Comparison of ENCODE assay signal across 10 cellular contexts in the genomic region with DNA sequence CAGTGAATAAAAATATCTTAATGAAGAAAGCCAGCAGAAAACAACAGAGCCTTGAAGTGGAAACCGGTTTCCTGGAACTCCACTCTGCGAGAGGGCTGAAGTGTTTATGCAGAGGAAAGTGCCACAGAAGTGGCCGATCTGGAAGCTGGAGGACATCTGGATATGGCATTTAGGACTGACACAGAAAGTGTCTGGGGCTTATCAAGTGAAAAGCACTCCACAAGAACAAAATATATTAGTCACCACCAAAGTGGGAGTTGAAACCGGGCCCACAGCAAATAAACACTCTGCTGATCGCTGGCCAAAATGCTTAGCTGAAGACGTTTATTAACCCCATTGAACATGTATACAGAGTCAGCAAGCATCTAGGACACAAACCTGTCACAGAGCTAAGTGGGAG. TPM values are rescaled to one million over a fixed set of nuclear protein-coding genes. Genes with fewer than 3 reads are reported as not detected.
DNase-seq lines count a peak whose midpoint lies in the region; ATAC-seq and TF ChIP-seq lines count a peak whose summit lies in the region.
"Had no signal": no experiment of that assay in that cellular context is flagged by ENCODE, and none has a peak within 500 bp of the region (broad histone marks: within the 10 kb centered on the region; RNA-seq: fewer than 3 reads in every experiment).

No MANE protein-coding gene starts in this region.

- ATAC-seq in left cardiac atrium (peak; percentile 53 to 61), HG03342 (IDR thresholded peaks at IDR 0.05; ENCODE audit: unreplicated experiment) (no peak), GM18907 (IDR thresholded peaks at IDR 0.05; ENCODE audit: unreplicated experiment) (no peak), GM19351 (IDR thresholded peaks at IDR 0.05; ENCODE audit: unreplicated experiment) (no peak)
- ATAC-seq: HCT116 had no signal

- DNase-seq in NCI-H1417 (lab: John Stamatoyannopoulos, UW) (peak; percentile 42 to 84 (median 82)), NCI-H1417 treated with DMSO at 0.1 percent for 48 hours (lab: John Stamatoyannopoulos, UW) (no peak), T1000 (lab: John Stamatoyannopoulos, UW) (peak; percentile 8), left cardiac atrium (peak; percentile 65), stomach (no peak)

- WGBS in stomach, 5 donors, result 10 to 23% (median 13%) methylated on average over 6 of the region's 6 CpGs

- no peaks in the 10 kb centered on the region for H3K9me3 ChIP-seq in stomach

- TF ChIP-seq CTCF in stomach (IDR thresholded peaks at IDR 0.05), result no peak

- H3K4me1 ChIP-seq in stomach, result peaks cover 47 to 100% (median 76%) of the 10 kb centered on the region in 4 donors

- TF ChIP-seq EP300 in stomach (IDR thresholded peaks at IDR 0.05), result peak; percentile 77

- H3K4me3 ChIP-seq in stomach, result no peak overlapping the region

- no peak for TF ChIP-seq POLR2A in stomach (IDR thresholded peaks at IDR 0.05)

- peak overlapping the region; percentile 31 to 91 (median 80) for H3K27ac ChIP-seq in stomach
- H3K27ac ChIP-seq: 22Rv1 had no signal

- intact Hi-C loops in left cardiac atrium (cut with DNase I), result no loop called here
- intact Hi-C loops in stomach (cut with DNase I; ENCODE audit: low total_unique reads), result no loop called here

- no peaks in the 10 kb centered on the region for H3K27me3 ChIP-seq in stomach

- no peaks in the 10 kb centered on the region for H3K36me3 ChIP-seq in stomach

RNA-seq across cellular contexts. Expression of a gene that starts 7.8 kb away (rescaled TPM):
- total RNA-seq in left cardiac atrium, result 10 to 100 TPM; 10.6 to 18.1 TPM
- 10 to 100 TPM in 2 of 5 donors, 1 to 10 TPM in 3; 2.3 to 18.3 (median 7.0) TPM for total RNA-seq in stomach
- 1 to 10 TPM; 4.2 to 6.0 (median 4.7) TPM for polyA plus RNA-seq in stomach

RNA-seq across cellular contexts. Expression of a gene that starts 33.8 kb away (rescaled TPM):
- total RNA-seq in left cardiac atrium (10 to 100 TPM; 22.0 to 31.7 TPM), stomach (10 to 100 TPM in 2 of 5 donors, 1 to 10 TPM in 2, not detected in 1; 2.9 to 25.7 (median 11.8) TPM)
- polyA plus RNA-seq in stomach, result 10 to 100 TPM; 49.2 to 56.5 (median 53.6) TPM

Comparison
In these comparisons a context has a peak if more than half of its experiments do, and no peak if none do; other contexts are left out.
1. DNase-seq: peak in NCI-H1417 (3 of 3), T1000 (single experiment) and left cardiac atrium (single experiment); none in NCI-H1417 treated with DMSO at 0.1 percent for 48 hours (single experiment) and stomach (single experiment).
2. ATAC-seq: peak in left cardiac atrium (2 of 2); none in HG03342 (single experiment), GM18907 (single experiment) and GM19351 (single experiment).